Comparison of ENCODE assay signal across 9 cellular contexts in genomic region chr5:175840050-175840841, GRCh38.
A peak's percentile ranks its signal among the peaks of the same experiment; 100 is the strongest.
DNase-seq lines count a peak whose midpoint lies in the region; ATAC-seq, FAIRE-seq and TF ChIP-seq lines count a peak whose summit lies in the region.
"Had no signal": no experiment of that assay in that cellular context is flagged by ENCODE, and none has a peak within 500 bp of the region (broad histone marks: within the 10 kb centered on the region; RNA-seq: fewer than 3 reads in every experiment).

No MANE protein-coding gene starts in this region.

- CTCF ChIA-PET in AG04449 (lab: Yijun Ruan, JAX): no interaction called here

- 0 out of 2 replicates have a peak, but pooled peaks cover 4% of the 10 kb centered on the region for H3K36me3 ChIP-seq in WERI-Rb-1

- H3K4me3 ChIP-seq in AG04449 (ENCODE audit: low read depth, low read length) (no peak overlapping the region), WERI-Rb-1 (ENCODE audit: low read depth, low read length) (no peak overlapping the region)

- TF ChIP-seq CTCF in AG04449 (IDR thresholded peaks at IDR 0.05; ENCODE audit: insufficient read depth, low read length, missing control alignments): peak; percentile 27
- peak; percentile 69 for TF ChIP-seq CTCF in GM12873 (IDR thresholded peaks at IDR 0.05; ENCODE audit: insufficient read depth, low read depth, low read length, missing control alignments)
- TF ChIP-seq CTCF in WERI-Rb-1 (IDR thresholded peaks at IDR 0.05; ENCODE audit: low read depth, low read length): peak; percentile 57

- peak; percentile 9 for FAIRE-seq in islet of Langerhans (lab: Jason Lieb, UNC)

- DNase-seq in AG04449 (ENCODE audit: low read depth, low spot score): no peak
- DNase-seq in WERI-Rb-1: no peak
- DNase-seq in NCI-H187 (lab: John Stamatoyannopoulos, UW): no peak
- DNase-seq: stimulated activated CD4-positive, alpha-beta T cell treated with anti-CD3 and anti-CD28 coated beads, Interleukin-12 subunit alpha, Interleukin-12 subunit beta, amount 100 ng/mL, for 4 hours had no signal

- H3K27ac ChIP-seq in WERI-Rb-1: peak overlapping the region; percentile 11; the same call in 1 of the 2 replicates

- peaks cover 9% of the 10 kb centered on the region for H3K9me3 ChIP-seq in WERI-Rb-1 (ENCODE audit: severe bottlenecking)

- POLR2A ChIA-PET in AG04449 (lab: Yijun Ruan, JAX): no interaction called here

- H3K27me3 ChIP-seq in WERI-Rb-1 (ENCODE audit: insufficient read depth, low read depth, severe bottlenecking): no peaks in the 10 kb centered on the region

- ATAC-seq in GM21723 (IDR thresholded peaks at IDR 0.05; ENCODE audit: unreplicated experiment) (no peak), HG03097 (IDR thresholded peaks at IDR 0.05; ENCODE audit: low FRiP score, unreplicated experiment) (no peak), HG03196 (IDR thresholded peaks at IDR 0.05; ENCODE audit: unreplicated experiment) (no peak)
